In genomic region chr9:117073539-117074336, GRCh38 we compare ENCODE assay signal across 9 cellular contexts.
DNase-seq lines count a peak whose midpoint lies in the region; ATAC-seq and TF ChIP-seq lines count a peak whose summit lies in the region.
"Had no signal": no experiment of that assay in that cellular context is flagged by ENCODE, and none has a peak within 500 bp of the region (broad histone marks: within the 10 kb centered on the region; RNA-seq: fewer than 3 reads in every experiment).

No MANE protein-coding gene starts in this region.

- no peak overlapping the region for H3K4me2 ChIP-seq in Karpas-422 (ENCODE audit: low read depth, low read length, poor library complexity, severe bottlenecking)
- H3K4me2 ChIP-seq: BLaER1 had no signal

- H3K4me3 ChIP-seq in Karpas-422 (ENCODE audit: low read length) (no peak overlapping the region), astrocyte of the spinal cord (ENCODE audit: low read depth, low read length) (no peak overlapping the region)
- H3K4me3 ChIP-seq: BLaER1 had no signal

- H3K4me3 Mint-ChIP-seq in nephron, result no peak overlapping the region

- H3K27ac Mint-ChIP-seq in nephron, result no peak overlapping the region

- H3K27ac ChIP-seq in Karpas-422 (ENCODE audit: low read length), result no peak overlapping the region
- H3K27ac ChIP-seq: BLaER1 had no signal

- no peak overlapping the region for H3K9ac ChIP-seq in Karpas-422 (ENCODE audit: low read length)
- H3K9ac ChIP-seq: BLaER1 had no signal

- peaks cover 12% of the 10 kb centered on the region for H3K27me3 Mint-ChIP-seq in nephron (ENCODE audit: low read depth)

- no peaks in the 10 kb centered on the region for H3K79me2 ChIP-seq in Karpas-422 (ENCODE audit: low read length)

- H4K20me1 ChIP-seq in Karpas-422 (ENCODE audit: insufficient read depth, low read depth, low read length), result no peaks in the 10 kb centered on the region
- H4K20me1 ChIP-seq: BLaER1 had no signal

- DNase-seq in NCI-H146 (lab: John Stamatoyannopoulos, UW), result peak; percentile 7
- DNase-seq in NCI-H146 treated with DMSO at 0.1 percent for 48 hours (lab: John Stamatoyannopoulos, UW; ENCODE audit: unreplicated experiment), result no peak
- peak; percentile 79 for DNase-seq in Karpas-422
- no peak for DNase-seq in astrocyte of the spinal cord (ENCODE audit: low read depth, low spot score)
- no peak for DNase-seq in cortex of kidney (lab: John Stamatoyannopoulos, UW)
- DNase-seq in DMS114 treated with DMSO at 0.1 percent for 48 hours (lab: John Stamatoyannopoulos, UW; ENCODE audit: unreplicated experiment), result no peak

- no peak overlapping the region for H2AFZ ChIP-seq in Karpas-422 (ENCODE audit: low read length)

- ATAC-seq in GM21360 (IDR thresholded peaks at IDR 0.05; ENCODE audit: unreplicated experiment), result no peak

- peak; percentile 38 for TF ChIP-seq CTCF in astrocyte of the spinal cord (IDR thresholded peaks at IDR 0.05; ENCODE audit: low read depth, low read length)
- peak; percentile 35 to 63 (median 40) for TF ChIP-seq CTCF in nephron (IDR thresholded peaks at IDR 0.05; ENCODE audit: unreplicated experiment in 3 of 3)

- in situ Hi-C loops in astrocyte of the spinal cord (cut with HindIII; ENCODE audit: low sequenced_read_pairs), result no loop called here

- H3K9me3 Mint-ChIP-seq in nephron, result no peaks in the 10 kb centered on the region

- no peaks in the 10 kb centered on the region for H3K27me3 ChIP-seq in Karpas-422 (ENCODE audit: low read length)
- H3K27me3 ChIP-seq: BLaER1 had no signal

- H3K36me3 Mint-ChIP-seq in nephron (ENCODE audit: low read depth), result no peaks in the 10 kb centered on the region

- no peaks in the 10 kb centered on the region for H3K9me3 ChIP-seq in Karpas-422 (ENCODE audit: low read length)
- H3K9me3 ChIP-seq: BLaER1 had no signal

- no peaks in the 10 kb centered on the region for H3K9me2 ChIP-seq in Karpas-422 (replicated peaks; ENCODE audit: insufficient read depth, low read length)

- no peaks in the 10 kb centered on the region for H3K4me1 ChIP-seq in Karpas-422 (ENCODE audit: low read length)
- H3K4me1 ChIP-seq: BLaER1 had no signal

- no peaks in the 10 kb centered on the region for H3K36me3 ChIP-seq in Karpas-422 (ENCODE audit: insufficient read depth, low read length)
- H3K36me3 ChIP-seq: BLaER1 had no signal

- H3K4me1 Mint-ChIP-seq in nephron, result peaks cover 21% of the 10 kb centered on the region

Comparison
In these comparisons a context has a peak if more than half of its experiments do, and no peak if none do; other contexts are left out.
1. DNase-seq: peak in NCI-H146 (single experiment) and Karpas-422 (single experiment); none in NCI-H146 treated with DMSO at 0.1 percent for 48 hours (single experiment), astrocyte of the spinal cord (single experiment), cortex of kidney (single experiment) and DMS114 treated with DMSO at 0.1 percent for 48 hours (single experiment).